8 cellular contexts compared by ENCODE assay signal in genomic region chr2:112481528-112482228, GRCh38. TPM values are rescaled to one million over a fixed set of nuclear protein-coding genes. Genes with fewer than 3 reads are reported as not detected.
DNase-seq lines count a peak whose midpoint lies in the region; ATAC-seq and TF ChIP-seq lines count a peak whose summit lies in the region.

TSS of gene TTL (plus strand) at chr2:112482156. CDS start at chr2:112482345, 189 bp downstream.

- H3K9ac ChIP-seq in mucosa of stomach (ENCODE audit: low read length), result peak within 1 kb of the TSS; percentile 74

- peak; percentile 55 for TF ChIP-seq POLR2A in erythroblast (IDR thresholded peaks at IDR 0.05; ENCODE audit: low read length)

- no peak for TF ChIP-seq CTCF in OCI-LY7 (conservative IDR thresholded peaks at IDR 0.05; ENCODE audit: low read length)

- H3K27me3 ChIP-seq in CD4-positive, alpha-beta memory T cell (ENCODE audit: insufficient read depth, low read length), result no peaks in the 10 kb centered on the region
- H3K27me3 ChIP-seq in mucosa of stomach (ENCODE audit: control insufficient read depth, insufficient read depth, low read length), result no peaks in the 10 kb centered on the region

- no peaks in the 10 kb centered on the region for H3K9me2 ChIP-seq in OCI-LY7 (ENCODE audit: insufficient read depth, low read length)

- no peaks in the 10 kb centered on the region for H3K27me3 Mint-ChIP-seq in CD4-positive, alpha-beta memory T cell
- H3K27me3 Mint-ChIP-seq in activated T-cell treated with anti-CD3 and anti-CD28 coated beads, Interleukin-2, amount 50 U/mL, for 24 hours, result no peaks in the 10 kb centered on the region

- peak within 1 kb of the TSS; percentile 96 for H3K4me2 ChIP-seq in OCI-LY7 (ENCODE audit: low read length)

- H3K4me3 ChIP-seq in CD4-positive, alpha-beta memory T cell (ENCODE audit: low read length in 2 of 2), result peak within 1 kb of the TSS; percentile 78 to 81
- H3K4me3 ChIP-seq in OCI-LY7 (ENCODE audit: low read depth, low read length, poor library complexity, severe bottlenecking) (peak within 1 kb of the TSS; percentile 99), mucosa of stomach (ENCODE audit: low read length) (peak within 1 kb of the TSS; percentile 79)

- intact Hi-C loops in CD4-positive, alpha-beta memory T cell (cut with micrococcal nuclease), result loop anchor here (1.0 to 10.0 kb wide), 4 partner anchors 61 to 243 kb away; partner anchors contain the start of genes NT5DC4, POLR1B and ZC3H8
- intact Hi-C loops in OCI-LY7 (cut with micrococcal nuclease; ENCODE audit: unreplicated experiment), result loop anchor here (1.0 to 5.0 kb wide), 8 partner anchors 62 to 599 kb away; partner anchors contain the start of genes ANAPC1, CHCHD5, SLC20A1 and TMEM87B

- H3K79me2 ChIP-seq in OCI-LY7 (ENCODE audit: insufficient read depth, low read depth, low read length), result peaks cover 28% of the 10 kb centered on the region; the same call in 1 of the 2 replicates

- H3K27ac Mint-ChIP-seq in CD4-positive, alpha-beta memory T cell, result peak within 1 kb of the TSS; percentile 84 to 97 (median 95)
- H3K27ac Mint-ChIP-seq in activated T-cell treated with anti-CD3 and anti-CD28 coated beads, Interleukin-2, amount 50 U/mL, for 24 hours, result peak within 1 kb of the TSS; percentile 91

- peak within 1 kb of the TSS; percentile 67 for H3K27ac ChIP-seq in CD4-positive, alpha-beta memory T cell (ENCODE audit: low read depth, low read length)
- H3K27ac ChIP-seq in OCI-LY7 (ENCODE audit: low read depth, low read length, poor library complexity, severe bottlenecking), result peak within 1 kb of the TSS; percentile 89

- peaks cover 26% of the 10 kb centered on the region for H3K4me1 ChIP-seq in CD4-positive, alpha-beta memory T cell (ENCODE audit: insufficient read depth, low read length)
- H3K4me1 ChIP-seq in OCI-LY7 (ENCODE audit: insufficient read depth, low read length, poor library complexity, severe bottlenecking) (peaks cover 19% of the 10 kb centered on the region), mucosa of stomach (ENCODE audit: control insufficient read depth, insufficient read depth, low read length) (peaks cover 18% of the 10 kb centered on the region)

- POLR2A ChIA-PET in CD4-positive, alpha-beta memory T cell (lab: Charles Lee; ENCODE audit: partially characterized antibody), result interaction anchor here (0.6 to 2.2 kb wide), 6 partner anchors 12 to 426 kb away, joined by 3 to 21 read pairs (median 4); partner anchors contain the start of genes CHCHD5 and POLR1B
- POLR2A ChIA-PET in OCI-LY7 (lab: Charles Lee), result interaction anchor here (0.6 to 1.1 kb wide), 2 partner anchors 78 to 156 kb away, joined by 3 read pairs; no protein-coding TSS in a partner anchor

- peak within 1 kb of the TSS; percentile 96 for H2AFZ ChIP-seq in OCI-LY7 (ENCODE audit: low read length)

- CTCF ChIA-PET in CD4-positive, alpha-beta memory T cell (lab: Charles Lee; ENCODE audit: partially characterized antibody), result interaction anchor here (0.7 to 3.0 kb wide), 13 partner anchors 10 to 101 kb away, joined by 3 to 40 read pairs (median 6); partner anchors contain the start of gene RGPD8
- CTCF ChIA-PET in OCI-LY7 (lab: Charles Lee; ENCODE audit: unreplicated experiment), result no interaction called here

- no peaks in the 10 kb centered on the region for H3K9me3 ChIP-seq in CD4-positive, alpha-beta memory T cell (ENCODE audit: control insufficient read depth in 1 of 2, low read length in 2 of 2)
- H3K9me3 ChIP-seq in OCI-LY7 (ENCODE audit: low read length) (no peaks in the 10 kb centered on the region), mucosa of stomach (ENCODE audit: control insufficient read depth, low read length) (no peaks in the 10 kb centered on the region)

- peaks cover 5% of the 10 kb centered on the region; the same call in 1 of the 2 replicates for H4K20me1 ChIP-seq in OCI-LY7 (ENCODE audit: insufficient read depth, low read length)

- peak within 1 kb of the TSS; percentile 93 to 99 (median 96) for H3K4me3 Mint-ChIP-seq in CD4-positive, alpha-beta memory T cell
- peak within 1 kb of the TSS; percentile 94 for H3K4me3 Mint-ChIP-seq in activated T-cell treated with anti-CD3 and anti-CD28 coated beads, Interleukin-2, amount 50 U/mL, for 24 hours

- ATAC-seq in GM19372 (IDR thresholded peaks at IDR 0.05; ENCODE audit: low read depth, unreplicated experiment) (peak; percentile 78), HG03521 (IDR thresholded peaks at IDR 0.05; ENCODE audit: unreplicated experiment) (peak; percentile 78)

- H3K9me3 Mint-ChIP-seq in CD4-positive, alpha-beta memory T cell, result no peaks in the 10 kb centered on the region
- no peaks in the 10 kb centered on the region for H3K9me3 Mint-ChIP-seq in activated T-cell treated with anti-CD3 and anti-CD28 coated beads, Interleukin-2, amount 50 U/mL, for 24 hours

- peaks cover 17 to 45% (median 28%) of the 10 kb centered on the region in 4 donors for H3K4me1 Mint-ChIP-seq in CD4-positive, alpha-beta memory T cell
- peaks cover 43% of the 10 kb centered on the region for H3K4me1 Mint-ChIP-seq in activated T-cell treated with anti-CD3 and anti-CD28 coated beads, Interleukin-2, amount 50 U/mL, for 24 hours (ENCODE audit: low read depth)

- BruUV-seq in OCI-LY7 (replicated peaks; lab: Mats Ljungman, UMichigan), result TSS peak; percentile 96

- DNase-seq in CD4-positive, alpha-beta memory T cell, result peak; percentile 72 to 81 (median 78)
- peak; percentile 86 for DNase-seq in OCI-LY7 (ENCODE audit: low spot score)
- DNase-seq in activated T-cell treated with anti-CD3 and anti-CD28 coated beads, Interleukin-2, amount 50 U/mL, for 24 hours, result peak; percentile 87
- DNase-seq in erythroblast (lab: John Stamatoyannopoulos, UW), result peak; percentile 80 to 88
- peak; percentile 82 for DNase-seq in stimulated activated CD8-positive, alpha-beta memory T cell treated with anti-CD3 and anti-CD28 coated beads, Interleukin-4, amount 100 ng/mL, for 48 hours

- H3K36me3 ChIP-seq in CD4-positive, alpha-beta memory T cell (ENCODE audit: insufficient read depth, low read length), result no peaks in the 10 kb centered on the region
- peaks cover 26% of the 10 kb centered on the region for H3K36me3 ChIP-seq in OCI-LY7 (ENCODE audit: insufficient read depth, low read length)
- no peaks in the 10 kb centered on the region for H3K36me3 ChIP-seq in mucosa of stomach (ENCODE audit: control insufficient read depth, insufficient read depth, low read length)

- H3K36me3 Mint-ChIP-seq in CD4-positive, alpha-beta memory T cell, result peaks cover 0 to 18% of the 10 kb centered on the region in 2 donors
- H3K36me3 Mint-ChIP-seq in activated T-cell treated with anti-CD3 and anti-CD28 coated beads, Interleukin-2, amount 50 U/mL, for 24 hours (ENCODE audit: low read depth), result peaks cover 40% of the 10 kb centered on the region

RNA-seq across cellular contexts. Expression of gene TTL, which starts in this region (rescaled TPM):
- total RNA-seq in CD4-positive, alpha-beta memory T cell, result 10 to 100 TPM; 22.3 to 23.3 TPM
- polyA plus RNA-seq in CD4-positive, alpha-beta memory T cell, result 1 to 10 TPM; 1.8 to 5.4 TPM
- 27.1 and 32.9 TPM in 2 replicates for total RNA-seq in OCI-LY7 (2014; rRNA removed; shearing (Covaris generic))
- 45.1 and 48.7 TPM in 2 replicates for total RNA-seq in OCI-LY7 (2022)

Comparison
In these comparisons a context has a peak if more than half of its experiments do, and no peak if none do; other contexts are left out.
1. Peak in every context shown above with its lines: DNase-seq, ATAC-seq, H3K4me3 ChIP-seq and H3K27ac ChIP-seq.